Comparison of ENCODE assay signal across 23 cellular contexts in the genomic region with DNA sequence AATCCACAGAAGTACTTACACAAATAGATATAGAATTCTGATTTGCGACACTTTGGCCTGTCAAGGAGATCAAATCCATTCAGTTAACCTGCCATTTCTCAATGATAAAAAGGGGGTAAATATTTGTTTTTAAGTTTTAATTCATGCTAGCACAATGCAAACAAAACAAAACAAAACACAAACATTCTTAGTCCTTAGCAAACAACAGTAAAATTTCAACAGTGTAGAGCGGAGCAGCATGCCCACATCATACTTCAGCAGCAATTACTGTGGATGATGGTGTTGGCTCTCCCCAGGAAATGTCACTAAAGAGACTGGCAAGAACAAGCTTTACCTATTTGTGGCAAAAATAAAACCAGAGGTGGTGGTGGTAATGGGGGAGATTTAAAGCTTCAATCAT.
DNase-seq lines count a peak whose midpoint lies in the region; ATAC-seq and TF ChIP-seq lines count a peak whose summit lies in the region.
"Had no signal": no experiment of that assay in that cellular context is flagged by ENCODE, and none has a peak within 500 bp of the region (broad histone marks: within the 10 kb centered on the region; RNA-seq: fewer than 3 reads in every experiment).

No MANE protein-coding gene starts in this region.

- no peak overlapping the region for H3K4me2 ChIP-seq in neural progenitor cell
- H3K4me2 ChIP-seq: GM23338, SK-N-SH had no signal

- no peak for ATAC-seq in HG03139 (IDR thresholded peaks at IDR 0.05; ENCODE audit: unreplicated experiment)
- ATAC-seq: GM12878, GM23338 had no signal

- H3K79me2 ChIP-seq in neural progenitor cell (ENCODE audit: low read depth): no peaks in the 10 kb centered on the region

- H3K27me3 Mint-ChIP-seq in neural progenitor cell (ENCODE audit: insufficient read depth, low read depth): peaks cover 2% of the 10 kb centered on the region

- no peaks in the 10 kb centered on the region for H3F3A ChIP-seq in neural progenitor cell (ENCODE audit: low read depth)

- DNase-seq in NCI-H2081 (lab: John Stamatoyannopoulos, UW): peak; percentile 7 to 42
- no peak for DNase-seq in NCI-H2081 treated with DMSO at 0.1 percent for 48 hours (lab: John Stamatoyannopoulos, UW)
- peak; percentile 51 for DNase-seq in NCI-H1417 treated with DMSO at 0.1 percent for 48 hours (lab: John Stamatoyannopoulos, UW)
- DNase-seq in NCI-H69 (lab: John Stamatoyannopoulos, UW): peak; percentile 77
- no peak for DNase-seq in neural progenitor cell (ENCODE audit: low spot score)
- DNase-seq in midbrain (lab: John Stamatoyannopoulos, UW): no peak
- DNase-seq in GDM1 (lab: John Stamatoyannopoulos, UW): no peak
- DNase-seq: 8988T, ACHN, Calu3, H9, KBM-7, MM.1S, NCI-H1048, NCI-H146, NCI-H1930, NCI-H510A, NCI-H774, SK-N-SH, T-helper 2 cell had no signal

- no peak overlapping the region for H3K4me3 ChIP-seq in neural progenitor cell
- H3K4me3 ChIP-seq: GM12878, GM23338 had no signal

- no peaks in the 10 kb centered on the region for H3K4me1 Mint-ChIP-seq in neural progenitor cell
- H3K4me1 Mint-ChIP-seq: GM23338, H9 had no signal

- peak overlapping the region; percentile 80 for H2AFZ ChIP-seq in neural progenitor cell (replicated peaks)
- H2AFZ ChIP-seq: GM23338 had no signal

- no peaks in the 10 kb centered on the region for H3K36me3 Mint-ChIP-seq in neural progenitor cell

- H3K9me3 Mint-ChIP-seq in neural progenitor cell: no peaks in the 10 kb centered on the region

- no peak overlapping the region for H3K4me3 Mint-ChIP-seq in neural progenitor cell
- H3K4me3 Mint-ChIP-seq: GM23338, H9 had no signal

- H4K20me1 ChIP-seq in neural progenitor cell (ENCODE audit: low read depth): no peaks in the 10 kb centered on the region

- no peaks in the 10 kb centered on the region for H3K9me3 ChIP-seq in neural progenitor cell (ENCODE audit: low read depth)
- H3K9me3 ChIP-seq: SK-N-SH had no signal

- H3K27ac ChIP-seq in neural progenitor cell: no peak overlapping the region

- H3K27ac Mint-ChIP-seq in neural progenitor cell: no peak overlapping the region
- H3K27ac Mint-ChIP-seq: GM23338, H9 had no signal

- H3K36me3 ChIP-seq in neural progenitor cell: no peaks in the 10 kb centered on the region

- TF ChIP-seq CTCF in neural progenitor cell (IDR thresholded peaks at IDR 0.05): no peak

- no peaks in the 10 kb centered on the region for H3K4me1 ChIP-seq in neural progenitor cell

- no peaks in the 10 kb centered on the region for H3K27me3 ChIP-seq in neural progenitor cell

- no peak overlapping the region for H3K9ac ChIP-seq in neural progenitor cell
- H3K9ac ChIP-seq: SK-N-SH had no signal

Comparison
In these comparisons a context has a peak if more than half of its experiments do, and no peak if none do; other contexts are left out.
1. DNase-seq: peak in NCI-H2081 (2 of 2), NCI-H1417 treated with DMSO at 0.1 percent for 48 hours (single experiment) and NCI-H69 (single experiment); none in NCI-H2081 treated with DMSO at 0.1 percent for 48 hours (single experiment), neural progenitor cell (single experiment), midbrain (single experiment) and GDM1 (single experiment).